In genomic region chr16:68022728-68023537, GRCh38 we compare ENCODE assay signal across 1 cellular context.
TF ChIP-seq lines count a peak whose summit lies in the region.

DDX28 (minus strand) TSS chr16:68023232; CDS start chr16:68023202, 30 bp downstream.
DUS2 (plus strand) TSS chr16:68023284; CDS start chr16:68038024, 14,740 bp downstream.

TF ChIP-seq in K562, 482 proteins besides CTCF, POLR2A, EP300 and RAD21 (continued from another document and continues in another):
- TF ChIP-seq ZC3H4 (CRISPR knock-in tag; IDR thresholded peaks at IDR 0.05; ENCODE audit: borderline replicate concordance): no peak
- TF ChIP-seq NR2C1 (IDR thresholded peaks at IDR 0.05): peak; percentile 90
- peak; percentile 94 for TF ChIP-seq NR2C1 (tag; IDR thresholded peaks at IDR 0.05)
- TF ChIP-seq MAZ (CRISPR knock-in tag; conservative IDR thresholded peaks at IDR 0.05 in 1 of 2, IDR thresholded peaks at IDR 0.05 in 1 of 2): peak in 1 of 2 experiments; percentile 70; a peak in 3 of 4 replicates
- TF ChIP-seq CXXC5 (CRISPR knock-in tag; IDR thresholded peaks at IDR 0.05): peak; percentile 87
- peak; percentile 92 for TF ChIP-seq ARID4B (CRISPR knock-in tag; IDR thresholded peaks at IDR 0.05)
- peak; percentile 97 for TF ChIP-seq NKRF (IDR thresholded peaks at IDR 0.05; ENCODE audit: borderline replicate concordance)
- TF ChIP-seq PML (IDR thresholded peaks at IDR 0.05; ENCODE audit: low read length): peak; percentile 68; the same call in 1 of the 2 replicates
- peak; percentile 78 for TF ChIP-seq KDM5B (IDR thresholded peaks at IDR 0.05; ENCODE audit: insufficient replicate concordance, low read depth, low read length)
- TF ChIP-seq ZNF699 (CRISPR knock-in tag; IDR thresholded peaks at IDR 0.05; ENCODE audit: insufficient replicate concordance): no peak
- no peak for TF ChIP-seq ARID2 (IDR thresholded peaks at IDR 0.05)
- no peak for TF ChIP-seq ZNF140 (CRISPR knock-in tag; IDR thresholded peaks at IDR 0.05)
- peak; percentile 77; the same call in 1 of the 2 replicates for TF ChIP-seq RERE (CRISPR knock-in tag; IDR thresholded peaks at IDR 0.05; ENCODE audit: borderline replicate concordance)
- no peak for TF ChIP-seq ZNF668 (CRISPR knock-in tag; IDR thresholded peaks at IDR 0.05)
- TF ChIP-seq DDX20 (tag; IDR thresholded peaks at IDR 0.05; ENCODE audit: low read depth): no peak
- TF ChIP-seq KAT8 (IDR thresholded peaks at IDR 0.05; ENCODE audit: low read depth): no peak; the same call in 1 of the 2 replicates
- TF ChIP-seq ZNF639 (CRISPR knock-in tag; conservative IDR thresholded peaks at IDR 0.05 in 1 of 2, IDR thresholded peaks at IDR 0.05 in 1 of 2): peak in 1 of 2 experiments; percentile 30; a peak in 1 of 4 replicates
- peak; percentile 98 for TF ChIP-seq PHF20 (IDR thresholded peaks at IDR 0.05; ENCODE audit: partially characterized antibody)
- TF ChIP-seq NBN (IDR thresholded peaks at IDR 0.05; ENCODE audit: low read depth): peak; percentile 99
- peak; percentile 91 for TF ChIP-seq TAF1 (IDR thresholded peaks at IDR 0.05; ENCODE audit: control insufficient read depth, extremely low read depth, insufficient read depth, low read length, severe bottlenecking)
- TF ChIP-seq ZSCAN29 (IDR thresholded peaks at IDR 0.05): no peak
- 0 out of 2 replicates have a peak, but pooled peaks have one; percentile 9 for TF ChIP-seq ZNF184 (CRISPR knock-in tag; IDR thresholded peaks at IDR 0.05)
- TF ChIP-seq FOXK2 (conservative IDR thresholded peaks at IDR 0.05 in 1 of 2, IDR thresholded peaks at IDR 0.05 in 1 of 2; ENCODE audit: low read depth in 2 of 2): peak; percentile 97 to 99
- peak; percentile 77; the same call in 1 of the 2 replicates for TF ChIP-seq ZNF431 (CRISPR knock-in tag; IDR thresholded peaks at IDR 0.05)
- 0 out of 2 replicates have a peak, but pooled peaks have one; percentile 50 for TF ChIP-seq BCOR (IDR thresholded peaks at IDR 0.05)
- peak; percentile 61 for TF ChIP-seq SMAD1 (IDR thresholded peaks at IDR 0.05; ENCODE audit: low read depth, low read length, partially characterized antibody)
- peak; percentile 98 for TF ChIP-seq ATF1 (CRISPR knock-in tag; IDR thresholded peaks at IDR 0.05)
- TF ChIP-seq ATF1 (tag; IDR thresholded peaks at IDR 0.05): peak; percentile 100
- no peak for TF ChIP-seq ILK (tag; IDR thresholded peaks at IDR 0.05; ENCODE audit: borderline replicate concordance, low read depth)
- TF ChIP-seq PHB2 (IDR thresholded peaks at IDR 0.05; ENCODE audit: low read depth): no peak
- TF ChIP-seq KLF16 (IDR thresholded peaks at IDR 0.05): peak; percentile 81
- TF ChIP-seq SAP30 (IDR thresholded peaks at IDR 0.05; ENCODE audit: borderline replicate concordance, insufficient read depth, low read depth, low read length, poor library complexity, severe bottlenecking): peak; percentile 83
- peak; percentile 54 to 89 (median 82) for TF ChIP-seq YY1 (IDR thresholded peaks at IDR 0.05; ENCODE audit: borderline replicate concordance in 1 of 3, control insufficient read depth in 1 of 3, extremely low read depth in 1 of 3, insufficient read depth in 3 of 3, insufficient read length in 1 of 3, insufficient replicate concordance in 2 of 3, low read depth in 1 of 3, low read length in 2 of 3)
- TF ChIP-seq SIRT6 (IDR thresholded peaks at IDR 0.05; ENCODE audit: low read depth, low read length): no peak
